In the genomic region with DNA sequence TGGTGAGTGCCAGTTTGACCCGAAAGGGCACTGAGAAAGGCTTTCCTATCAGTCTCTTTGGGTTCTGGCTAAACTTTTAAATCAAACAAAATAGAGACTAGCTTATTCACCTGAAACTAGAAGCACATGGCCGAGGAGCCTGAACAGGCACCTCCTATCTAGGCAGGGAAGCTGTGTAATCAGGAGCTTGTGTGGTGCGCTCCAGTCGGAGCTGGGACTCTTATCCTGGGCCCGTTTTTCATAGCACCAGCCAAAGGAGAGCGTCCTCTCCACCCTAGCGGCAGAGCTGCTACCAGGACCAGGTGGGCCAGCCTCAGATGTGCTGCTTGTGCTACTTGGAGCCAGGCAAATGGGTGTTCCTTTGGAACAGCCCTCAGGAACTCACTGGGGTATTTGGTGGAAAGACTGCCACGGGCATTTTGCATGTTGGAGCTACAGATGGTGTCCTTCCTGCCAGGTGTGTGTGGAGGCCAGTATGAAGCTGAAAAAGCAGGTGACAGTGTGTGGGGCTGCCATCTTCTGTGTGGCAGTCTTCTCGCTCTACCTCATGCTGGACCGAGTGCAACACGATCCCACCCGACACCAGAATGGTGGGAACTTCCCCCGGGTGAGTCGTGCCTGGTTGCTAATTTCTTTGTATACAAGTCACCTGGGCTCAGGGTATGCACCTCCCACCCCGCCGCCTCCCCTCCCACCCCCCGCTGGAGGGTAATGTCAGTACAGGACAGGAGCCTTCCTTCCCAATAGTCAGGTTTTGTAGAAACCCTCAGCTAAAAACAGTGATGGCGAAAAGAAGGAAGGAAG, we compare ENCODE assay signal across 8 cellular contexts. TPM values are rescaled to one million over a fixed set of nuclear protein-coding genes. Genes with fewer than 3 reads are reported as not detected.
A peak's percentile ranks its signal among the peaks of the same experiment; 100 is the strongest.
DNase-seq lines count a peak whose midpoint lies in the region; ATAC-seq and TF ChIP-seq lines count a peak whose summit lies in the region.

No MANE protein-coding gene starts in this region.

- H3K4me2 ChIP-seq in mammary epithelial cell (ENCODE audit: insufficient read depth, low read depth, low read length), result peak overlapping the region; percentile 99

- TF ChIP-seq CTCF in NB4 (IDR thresholded peaks at IDR 0.05; ENCODE audit: low read depth, low read length) (no peak), mammary epithelial cell (conservative IDR thresholded peaks at IDR 0.05 in 1 of 2, IDR thresholded peaks at IDR 0.05 in 1 of 2; ENCODE audit: extremely low read depth in 1 of 2, insufficient read depth in 1 of 2, low read depth in 1 of 2, low read length in 2 of 2) (peak in 1 of 2 donors; percentile 9), right lobe of liver (IDR thresholded peaks at IDR 0.05) (no peak), transverse colon (IDR thresholded peaks at IDR 0.05) (no peak)

- TF ChIP-seq POLR2A in NB4 (IDR thresholded peaks at IDR 0.05; ENCODE audit: extremely low read depth, insufficient read length) (no peak), right lobe of liver (IDR thresholded peaks at IDR 0.05) (no peak), transverse colon (IDR thresholded peaks at IDR 0.05) (no peak)

- CTCF ChIA-PET in mammary epithelial cell (lab: Charles Lee; ENCODE audit: low non-redundant PET), result no interaction called here

- TF ChIP-seq EP300 in transverse colon (IDR thresholded peaks at IDR 0.05; ENCODE audit: low read depth), result no peak

- H4K20me1 ChIP-seq in mammary epithelial cell (ENCODE audit: insufficient read depth, low read length), result no peaks in the 10 kb centered on the region

- H3K27ac ChIP-seq in mammary epithelial cell (ENCODE audit: insufficient read depth, low read depth, low read length), result no peak overlapping the region
- H3K27ac ChIP-seq in right lobe of liver, result peak overlapping the region; percentile 82 to 92 (median 84)
- H3K27ac ChIP-seq in transverse colon, result peak overlapping the region; percentile 93 to 99 (median 96)

- no peaks in the 10 kb centered on the region for H3K79me2 ChIP-seq in mammary epithelial cell (ENCODE audit: insufficient read depth, low read length)

- no peaks in the 10 kb centered on the region; the same call in 1 of the 2 replicates for H3K36me3 ChIP-seq in ES-I3 (ENCODE audit: insufficient read depth, low read length)
- H3K36me3 ChIP-seq in mammary epithelial cell (ENCODE audit: insufficient read depth, low read length), result no peaks in the 10 kb centered on the region
- peaks cover 0 to 40% (median 20%) of the 10 kb centered on the region in 4 donors for H3K36me3 ChIP-seq in right lobe of liver
- H3K36me3 ChIP-seq in transverse colon, result peaks cover 0 to 17% (median 9%) of the 10 kb centered on the region in 4 donors

- ATAC-seq in right lobe of liver, result peak; percentile 4 to 32 (median 10)

- in situ Hi-C loops in mammary epithelial cell (cut with MboI; ENCODE audit: low sequenced_read_pairs in 2 of 2) (no loop called here), transverse colon (cut with MboI; ENCODE audit: low pct_ligation_motif_present in 1 of 4, low pct_unique_long_range_greater_than_20kb in 1 of 4, low sequenced_read_pairs in 3 of 4) (no loop called here)

- H3K4me3 ChIP-seq in NB4 (ENCODE audit: low read depth, low read length) (peak overlapping the region; percentile 81), mammary epithelial cell (replicated peaks in 1 of 3; ENCODE audit: insufficient read depth in 1 of 3, low read depth in 2 of 3, low read length in 3 of 3) (peak overlapping the region; percentile 57 to 78 (median 75)), right lobe of liver (peak overlapping the region; percentile 52 to 68 (median 68)), transverse colon (peak overlapping the region; percentile 74 to 92 (median 82))

- dilution Hi-C loops in mammary epithelial cell (cut with HindIII; ENCODE audit: low sequenced_read_pairs), result no loop called here

- H3K27me3 ChIP-seq in mammary epithelial cell (ENCODE audit: insufficient read depth, low read length), result no peaks in the 10 kb centered on the region
- no peaks in the 10 kb centered on the region for H3K27me3 ChIP-seq in right lobe of liver
- no peaks in the 10 kb centered on the region for H3K27me3 ChIP-seq in transverse colon

- peak overlapping the region; percentile 100 for H2AFZ ChIP-seq in mammary epithelial cell (ENCODE audit: low read depth, low read length)

- BruUV-seq in mammary epithelial cell (replicated peaks; lab: Mats Ljungman, UMichigan), result no TSS peak

- H3K9me3 ChIP-seq in ES-I3 (ENCODE audit: control insufficient read depth, insufficient read depth, low read length) (no peaks in the 10 kb centered on the region), mammary epithelial cell (replicated peaks; ENCODE audit: insufficient read depth, low read length) (no peaks in the 10 kb centered on the region), right lobe of liver (no peaks in the 10 kb centered on the region), transverse colon (no peaks in the 10 kb centered on the region)

- 68% methylated on average over 12 of the region's 18 CpGs for WGBS in mammary epithelial cell (ENCODE audit: low coverage, missing lambda C conversion rate)
- 81% methylated on average over 11 of the region's 18 CpGs for WGBS in right lobe of liver (ENCODE audit: insufficient coverage, low coverage, low lambda C conversion rate, missing lambda C conversion rate)
- 44 to 54% methylated on average over 2 to 18 of the region's 18 CpGs for WGBS in transverse colon (ENCODE audit: low coverage in 1 of 2), 2 donors

- DNase-seq in NB4 (ENCODE audit: low read depth) (peak; percentile 40), mammary epithelial cell (no peak), right lobe of liver (peak in 2 of 3 donors; percentile 35 to 54), transverse colon (peak; percentile 45), globus pallidus (ENCODE audit: low spot score) (no peak), occipital lobe (lab: John Stamatoyannopoulos, UW) (no peak), AG08395 (ENCODE audit: low spot score) (no peak)

- intact Hi-C loops in mammary epithelial cell (cut with micrococcal nuclease), result no loop called here
- intact Hi-C loops in right lobe of liver (cut with DNase I), result no loop called here
- intact Hi-C loops in transverse colon (cut with DNase I; ENCODE audit: low total_unique reads), result no loop called here

- peak overlapping the region; percentile 81 for H3K9ac ChIP-seq in ES-I3 (ENCODE audit: low read depth, low read length)
- H3K9ac ChIP-seq in mammary epithelial cell (ENCODE audit: insufficient read depth, low read length), result peak overlapping the region; percentile 8

- no peaks in the 10 kb centered on the region for H3K4me1 ChIP-seq in ES-I3 (ENCODE audit: insufficient read depth, low read length)
- H3K4me1 ChIP-seq in mammary epithelial cell (ENCODE audit: insufficient read depth, low read length), result peaks cover 18% of the 10 kb centered on the region
- peaks cover 0 to 13% (median 3%) of the 10 kb centered on the region in 4 donors for H3K4me1 ChIP-seq in right lobe of liver
- H3K4me1 ChIP-seq in transverse colon, result peaks cover 13 to 19% (median 18%) of the 10 kb centered on the region in 4 donors

RNA-seq across cellular contexts. Expression of a gene that starts 0.8 kb away (rescaled TPM):
- total RNA-seq in mammary epithelial cell (10 to 100 TPM; 11.5 to 12.5 TPM), right lobe of liver (10 to 100 TPM; 41.4 to 91.6 (median 59.8) TPM), transverse colon (100 to 1,000 TPM in 2 of 4 donors, 10 to 100 TPM in 2; 46.8 to 109 (median 86.4) TPM), occipital lobe (32.4 TPM)
- 8.7 TPM for polyA plus RNA-seq in mammary epithelial cell
- 46.6 TPM for polyA minus RNA-seq in mammary epithelial cell

RNA-seq across cellular contexts. Expression of a gene that starts 19.6 kb away (rescaled TPM):
- 1 to 10 TPM in 1 of 2 donors, not detected in 1; 2.8 TPM for total RNA-seq in mammary epithelial cell
- not detected for polyA plus RNA-seq in mammary epithelial cell
- not detected for polyA minus RNA-seq in mammary epithelial cell
- total RNA-seq in right lobe of liver, result 10 to 100 TPM; 11.5 to 36.5 (median 18.5) TPM
- 10 to 100 TPM in 3 of 4 donors, 1 to 10 TPM in 1; 7.0 to 18.3 (median 14.0) TPM for total RNA-seq in transverse colon
- 4.8 TPM for total RNA-seq in occipital lobe

RNA-seq across cellular contexts. Expression of a gene that starts 28.4 kb away (rescaled TPM):
- total RNA-seq in mammary epithelial cell (10 to 100 TPM; 10.5 to 16.2 TPM), right lobe of liver (10 to 100 TPM in 4 of 6 experiments, 1 to 10 TPM in 2; 8.8 to 17.6 (median 11.5) TPM), transverse colon (10 to 100 TPM; 13.8 to 21.8 (median 17.9) TPM), occipital lobe (11.7 TPM)
- 12.7 TPM for polyA plus RNA-seq in mammary epithelial cell
- polyA minus RNA-seq in mammary epithelial cell, result not detected

RNA-seq across cellular contexts. Expression of a gene that starts 31.1 kb away (rescaled TPM):
- 10 to 100 TPM; 76.7 to 86.2 TPM for total RNA-seq in mammary epithelial cell
- polyA plus RNA-seq in mammary epithelial cell, result 64.5 TPM
- 55.1 TPM for polyA minus RNA-seq in mammary epithelial cell
- total RNA-seq in right lobe of liver, result 10 to 100 TPM; 13.3 to 33.0 (median 25.4) TPM
- 100 to 1,000 TPM in 1 of 4 donors, 10 to 100 TPM in 3; 34.4 to 142 (median 52.9) TPM for total RNA-seq in transverse colon
- total RNA-seq in occipital lobe, result 35.7 TPM

RNA-seq across cellular contexts. Expression of a gene that starts 35.5 kb away (rescaled TPM):
- total RNA-seq in mammary epithelial cell (10 to 100 TPM; 49.6 to 50.3 TPM), right lobe of liver (100 to 1,000 TPM; 122 to 232 (median 189) TPM), transverse colon (100 to 1,000 TPM in 1 of 4 donors, 10 to 100 TPM in 3; 64.6 to 109 (median 80.6) TPM), occipital lobe (8.7 TPM)
- polyA plus RNA-seq in mammary epithelial cell, result 37.0 TPM
- 44.6 TPM for polyA minus RNA-seq in mammary epithelial cell

Comparison
In these comparisons a context has a peak if more than half of its experiments do, and no peak if none do; other contexts are left out.
1. DNase-seq: peak in NB4 (single experiment), right lobe of liver (2 of 3) and transverse colon (single experiment); none in mammary epithelial cell (single experiment), globus pallidus (single experiment), occipital lobe (single experiment) and AG08395 (single experiment).
2. Peak in every context shown above with its lines, with median percentiles within 50 percentile points of each other: H3K4me3 ChIP-seq.